Comparison of ENCODE assay signal across 1 cellular context in genomic region chr19:28646629-28647028, GRCh38.
TF ChIP-seq lines count a peak whose summit lies in the region.

No MANE protein-coding gene starts in this region.

TF ChIP-seq in K562, 482 proteins besides CTCF, POLR2A, EP300 and RAD21 (continued from another document):
- no peak for TF ChIP-seq NR2C2 (CRISPR knock-in tag; IDR thresholded peaks at IDR 0.05)
- peak; percentile 20; the same call in 1 of the 2 replicates for TF ChIP-seq NR2C2 (tag; IDR thresholded peaks at IDR 0.05)
